In the genomic region with DNA sequence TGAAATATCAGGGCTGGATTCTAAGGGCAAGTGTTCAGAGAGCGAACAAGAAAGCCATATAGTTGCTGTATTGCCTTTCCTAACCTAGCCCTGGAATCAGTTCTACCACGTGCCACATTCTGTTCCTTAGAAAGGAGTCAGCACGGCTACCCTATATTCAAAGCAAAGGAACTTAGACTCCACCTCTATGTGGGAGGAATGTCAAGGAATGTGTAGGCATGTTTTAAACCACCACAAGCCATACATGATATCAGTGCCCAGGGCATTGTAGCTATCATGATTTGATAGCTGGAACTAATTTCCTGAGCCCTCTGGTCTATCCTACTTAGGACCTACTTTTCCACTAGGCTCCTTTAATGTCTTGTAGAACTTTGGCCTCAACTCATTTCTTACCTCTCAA, we compare ENCODE assay signal across 18 cellular contexts. TPM values are rescaled to one million over a fixed set of nuclear protein-coding genes. Genes with fewer than 3 reads are reported as not detected.
DNase-seq lines count a peak whose midpoint lies in the region; ATAC-seq and TF ChIP-seq lines count a peak whose summit lies in the region.
"Had no signal": no experiment of that assay in that cellular context is flagged by ENCODE, and none has a peak within 500 bp of the region (broad histone marks: within the 10 kb centered on the region; RNA-seq: fewer than 3 reads in every experiment).

No MANE protein-coding gene starts in this region.

- peak overlapping the region in 6 of 8 donors; percentile 8 to 58 (median 24) for H3K4me3 Mint-ChIP-seq in CD4-positive, alpha-beta memory T cell
- no peak overlapping the region for H3K4me3 Mint-ChIP-seq in activated B cell treated with CpG ODN at 0.5 μM for 24 hours
- H3K4me3 Mint-ChIP-seq in memory B cell, result no peak overlapping the region
- H3K4me3 Mint-ChIP-seq: stimulated activated naive B cell treated with anti-CD40 and anti-IgM and Interleukin-4, amounts not matched to agents 10 μg/mL and 1 μg/mL and 100 μg/mL, for 72 hours had no signal

- no peaks in the 10 kb centered on the region for H3K27me3 ChIP-seq in CD4-positive, alpha-beta memory T cell (ENCODE audit: insufficient read depth, low read length)
- H3K27me3 ChIP-seq: vagina had no signal

- H3K27me3 Mint-ChIP-seq in CD4-positive, alpha-beta memory T cell, result no peaks in the 10 kb centered on the region
- H3K27me3 Mint-ChIP-seq in activated B cell treated with CpG ODN at 0.5 μM for 24 hours (no peaks in the 10 kb centered on the region), memory B cell (no peaks in the 10 kb centered on the region)
- H3K27me3 Mint-ChIP-seq: stimulated activated naive B cell treated with anti-CD40 and anti-IgM and Interleukin-4, amounts not matched to agents 10 μg/mL and 1 μg/mL and 100 μg/mL, for 72 hours had no signal

- CTCF ChIA-PET in CD4-positive, alpha-beta memory T cell (lab: Charles Lee; ENCODE audit: partially characterized antibody), result interaction anchor here (0.5 kb wide), 1 partner anchor 518 kb away, joined by 3 read pairs; no protein-coding TSS in a partner anchor
- CTCF ChIA-PET in activated B cell treated with CpG ODN at 0.5 μM for 24 hours (lab: Charles Lee), result no interaction called here

- H3K9me3 ChIP-seq in CD4-positive, alpha-beta memory T cell (ENCODE audit: control insufficient read depth in 1 of 2, low read length in 2 of 2), result no peaks in the 10 kb centered on the region
- H3K9me3 ChIP-seq: vagina had no signal

- no peaks in the 10 kb centered on the region for H3K9me3 Mint-ChIP-seq in CD4-positive, alpha-beta memory T cell
- H3K9me3 Mint-ChIP-seq in activated B cell treated with CpG ODN at 0.5 μM for 24 hours (no peaks in the 10 kb centered on the region), memory B cell (no peaks in the 10 kb centered on the region)
- H3K9me3 Mint-ChIP-seq: stimulated activated naive B cell treated with anti-CD40 and anti-IgM and Interleukin-4, amounts not matched to agents 10 μg/mL and 1 μg/mL and 100 μg/mL, for 72 hours had no signal

- peaks cover 1 to 30% of the 10 kb centered on the region in 2 donors for H3K36me3 Mint-ChIP-seq in CD4-positive, alpha-beta memory T cell
- peaks cover 22% of the 10 kb centered on the region for H3K36me3 Mint-ChIP-seq in activated B cell treated with CpG ODN at 0.5 μM for 24 hours (ENCODE audit: low read depth)
- H3K36me3 Mint-ChIP-seq in memory B cell, result no peaks in the 10 kb centered on the region

- intact Hi-C loops in CD4-positive, alpha-beta memory T cell (cut with micrococcal nuclease), result loop anchor here (10.0 kb wide), 1 partner anchor 453 kb away; the partner anchor contains the start of gene YWHAH
- intact Hi-C loops in activated B cell treated with CpG ODN at 0.5 μM for 24 hours (cut with micrococcal nuclease), result loop anchor here (5.0 to 10.0 kb wide), 3 partner anchors 407 to 1135 kb away; partner anchors contain the start of genes CCDC157, SF3A1, SMTN and YWHAH

- H3K36me3 ChIP-seq in CD4-positive, alpha-beta memory T cell (ENCODE audit: insufficient read depth, low read length), result no peaks in the 10 kb centered on the region

- POLR2A ChIA-PET in CD4-positive, alpha-beta memory T cell (lab: Charles Lee; ENCODE audit: partially characterized antibody), result interaction anchor here (1.4 kb wide), 1 partner anchor 200 kb away, joined by 3 read pairs; the partner anchor contains the start of gene PIK3IP1
- POLR2A ChIA-PET in activated B cell treated with CpG ODN at 0.5 μM for 24 hours (lab: Charles Lee), result no interaction called here

- H3K27ac Mint-ChIP-seq in CD4-positive, alpha-beta memory T cell, result peak overlapping the region; percentile 27 to 97 (median 68)
- H3K27ac Mint-ChIP-seq in activated B cell treated with CpG ODN at 0.5 μM for 24 hours, result peak overlapping the region; percentile 100
- H3K27ac Mint-ChIP-seq in memory B cell, result peak overlapping the region; percentile 96

- H3K27ac ChIP-seq in 22Rv1, result peak overlapping the region; percentile 90; the same call in 1 of the 2 replicates
- H3K27ac ChIP-seq in CD4-positive, alpha-beta memory T cell (ENCODE audit: low read depth, low read length), result no peak overlapping the region
- H3K27ac ChIP-seq: vagina had no signal

- DNase-seq in CD4-positive, alpha-beta memory T cell, result no peak
- DNase-seq in activated B cell treated with CpG ODN at 0.5 μM for 24 hours, result no peak
- no peak for DNase-seq in memory B cell (ENCODE audit: low spot score in 2 of 2)
- no peak for DNase-seq in GM20000 (ENCODE audit: low spot score)
- no peak for DNase-seq in DMS79 treated with DMSO at 0.1 percent for 48 hours (lab: John Stamatoyannopoulos, UW)
- DNase-seq: activated CD4-positive, alpha-beta T cell treated with anti-CD3 and anti-CD28 coated beads for 48 hours; activated gamma-delta T cell; DMS79; GOT3; MV-4-11; NCI-H2081 treated with DMSO at 0.1 percent for 48 hours; NCI-H774; stimulated activated naive B cell treated with anti-CD40 and anti-IgM and Interleukin-4, amounts not matched to agents 10 μg/mL and 1 μg/mL and 100 μg/mL, for 72 hours had no signal

- H3K4me3 ChIP-seq in CD4-positive, alpha-beta memory T cell (ENCODE audit: low read length in 2 of 2), result no peak overlapping the region
- H3K4me3 ChIP-seq: vagina had no signal

- ATAC-seq in activated B cell treated with CpG ODN at 0.5 μM for 24 hours (ENCODE audit: low read depth), result no peak
- no peak for ATAC-seq in memory B cell (ENCODE audit: low read depth)
- no peak for ATAC-seq in HG03135 (IDR thresholded peaks at IDR 0.05; ENCODE audit: unreplicated experiment)
- no peak for ATAC-seq in GM18861 (IDR thresholded peaks at IDR 0.05; ENCODE audit: unreplicated experiment)
- ATAC-seq: sciatic nerve; stimulated activated naive B cell treated with anti-CD40 and anti-IgM and Interleukin-4, amounts not matched to agents 10 μg/mL and 1 μg/mL and 100 μg/mL, for 72 hours had no signal

- TF ChIP-seq CTCF in 22Rv1 (IDR thresholded peaks at IDR 0.05) (no peak), activated B cell treated with CpG ODN at 0.5 μM for 24 hours (IDR thresholded peaks at IDR 0.05) (no peak), GM20000 (IDR thresholded peaks at IDR 0.05; ENCODE audit: extremely low read depth, missing control alignments) (no peak)

- peaks cover 27 to 67% (median 35%) of the 10 kb centered on the region in 4 donors for H3K4me1 Mint-ChIP-seq in CD4-positive, alpha-beta memory T cell
- peaks cover 57% of the 10 kb centered on the region for H3K4me1 Mint-ChIP-seq in activated B cell treated with CpG ODN at 0.5 μM for 24 hours
- H3K4me1 Mint-ChIP-seq in memory B cell, result peaks cover 17% of the 10 kb centered on the region

- H3K4me1 ChIP-seq in CD4-positive, alpha-beta memory T cell (ENCODE audit: insufficient read depth, low read length), result peaks cover 55% of the 10 kb centered on the region

RNA-seq across cellular contexts. Expression of gene EIF4ENIF1, which starts 2.5 kb away (rescaled TPM):
- total RNA-seq in CD4-positive, alpha-beta memory T cell, result 10 to 100 TPM; 41.9 to 50.7 TPM
- polyA plus RNA-seq in CD4-positive, alpha-beta memory T cell, result 10 to 100 TPM in 1 of 2 donors, 1 to 10 TPM in 1; 6.6 to 17.2 TPM
- 46.4 and 53.6 TPM in 2 replicates for total RNA-seq in activated B cell treated with CpG ODN at 0.5 μM for 24 hours

RNA-seq across cellular contexts. Expression of gene SFI1, which starts 4.2 kb away (rescaled TPM):
- total RNA-seq in CD4-positive, alpha-beta memory T cell, result 100 to 1,000 TPM; 323 to 333 TPM
- polyA plus RNA-seq in CD4-positive, alpha-beta memory T cell, result 10 to 100 TPM; 14.7 to 40.5 TPM
- 110 and 126 TPM in 2 replicates for total RNA-seq in activated B cell treated with CpG ODN at 0.5 μM for 24 hours

Comparison
In these comparisons a context has a peak if more than half of its experiments do, and no peak if none do; other contexts are left out.
1. H3K4me3 Mint-ChIP-seq: peak in CD4-positive, alpha-beta memory T cell (6 of 8); none in activated B cell treated with CpG ODN at 0.5 μM for 24 hours (single experiment) and memory B cell (single experiment).
2. Peak in every context shown above with its lines, with median percentiles within 50 percentile points of each other: H3K27ac Mint-ChIP-seq.